Comparison of ENCODE assay signal across 27 cellular contexts in genomic region chr9:109085510-109085909, GRCh38. TPM values are rescaled to one million over a fixed set of nuclear protein-coding genes. Genes with fewer than 3 reads are reported as not detected.
A peak's percentile ranks its signal among the peaks of the same experiment; 100 is the strongest.
DNase-seq lines count a peak whose midpoint lies in the region; ATAC-seq and TF ChIP-seq lines count a peak whose summit lies in the region.
"Had no signal": no experiment of that assay in that cellular context is flagged by ENCODE, and none has a peak within 500 bp of the region (broad histone marks: within the 10 kb centered on the region; RNA-seq: fewer than 3 reads in every experiment).

No MANE protein-coding gene starts in this region.

- peaks cover 3% of the 10 kb centered on the region; the same call in 1 of the 2 replicates for H3K79me2 ChIP-seq in OCI-LY7 (ENCODE audit: insufficient read depth, low read depth, low read length)

- H3K9me2 ChIP-seq in OCI-LY7 (ENCODE audit: insufficient read depth, low read length) = no peaks in the 10 kb centered on the region

- CTCF ChIA-PET in OCI-LY7 (lab: Charles Lee; ENCODE audit: unreplicated experiment) = no interaction called here
- CTCF ChIA-PET in CD4-positive, alpha-beta T cell (lab: Charles Lee) = no interaction called here

- H3K27ac ChIP-seq in OCI-LY7 (ENCODE audit: low read depth, low read length, poor library complexity, severe bottlenecking) = no peak overlapping the region
- H3K27ac ChIP-seq in CD4-positive, alpha-beta T cell (ENCODE audit: low read depth, low read length) = no peak overlapping the region
- H3K27ac ChIP-seq: A549, SJSA1 had no signal

- no peaks in the 10 kb centered on the region for H3K9me3 ChIP-seq in OCI-LY7 (ENCODE audit: low read length)
- H3K9me3 ChIP-seq in CD4-positive, alpha-beta T cell (ENCODE audit: control insufficient read depth, low read length) = no peaks in the 10 kb centered on the region
- H3K9me3 ChIP-seq: A549, MG63, SJSA1 had no signal

- no peaks in the 10 kb centered on the region for H3K27me3 ChIP-seq in CD4-positive, alpha-beta T cell (ENCODE audit: control insufficient read depth, insufficient read depth, low read length)
- H3K27me3 ChIP-seq: MG63, SJSA1 had no signal

- TF ChIP-seq CTCF in OCI-LY7 (conservative IDR thresholded peaks at IDR 0.05; ENCODE audit: low read length) (no peak), neural crest cell (conservative IDR thresholded peaks at IDR 0.05) (no peak)
- no peak for TF ChIP-seq CTCF in CD4-positive, alpha-beta T cell (IDR thresholded peaks at IDR 0.05)

- intact Hi-C loops in OCI-LY7 (cut with micrococcal nuclease; ENCODE audit: unreplicated experiment) = no loop called here
- intact Hi-C loops in CD4-positive, alpha-beta T cell (cut with DNase I, micrococcal nuclease) = loop anchor here in 1 of 2 experiments (5.0 kb wide), 1 partner anchor 38 kb away; no protein-coding TSS in a partner anchor

- peaks cover 11% of the 10 kb centered on the region for H4K20me1 ChIP-seq in OCI-LY7 (ENCODE audit: insufficient read depth, low read length)

- H3K4me2 ChIP-seq in OCI-LY7 (ENCODE audit: low read length) = no peak overlapping the region
- H3K4me2 ChIP-seq: A549, GM23338 had no signal

- TSS peak; percentile 3 for BruUV-seq in OCI-LY7 (replicated peaks; lab: Mats Ljungman, UMichigan)

- H3K4me3 Mint-ChIP-seq in neural crest cell = no peak overlapping the region
- no peak overlapping the region for H3K4me3 Mint-ChIP-seq in CD4-positive, alpha-beta T cell
- H3K4me3 Mint-ChIP-seq: CD8-positive, alpha-beta memory T cell; GM23338; H9 had no signal

- DNase-seq in OCI-LY7 (ENCODE audit: low spot score) (no peak), neural crest cell (ENCODE audit: low read depth, low spot score) (no peak), Ammon's horn (ENCODE audit: low spot score) (no peak)
- no peak for DNase-seq in CD4-positive, alpha-beta T cell
- no peak for DNase-seq in effector CD4-positive, alpha-beta T cell
- DNase-seq: AML-193; C1 segment of cervical spinal cord; Calu3; CD8-positive, alpha-beta memory T cell; DND-41; H9; KG1; MG63; NCI-H1105 treated with DMSO at 0.1 percent for 48 hours; NCI-H146; NCI-H2029; NCI-H446; NCI-H524 treated with DMSO at 0.1 percent for 48 hours; NCI-H774; NK-92 treated with Interleukin-12 subunit alpha and Interleukin-12 subunit beta, amount 100 ng/mL, for 24 hours; Right ventricle myocardium superior; RPMI8226 had no signal

- POLR2A ChIA-PET in OCI-LY7 (lab: Charles Lee) = interaction anchor here (0.7 kb wide), 1 partner anchor 798 kb away, joined by 3 read pairs; no protein-coding TSS in a partner anchor
- POLR2A ChIA-PET in CD4-positive, alpha-beta T cell (lab: Charles Lee) = no interaction called here

- H3K27ac Mint-ChIP-seq in neural crest cell (ENCODE audit: unreplicated experiment) = peak overlapping the region; percentile 6
- no peak overlapping the region for H3K27ac Mint-ChIP-seq in CD4-positive, alpha-beta T cell
- H3K27ac Mint-ChIP-seq: GM23338 had no signal

- peaks cover 9% of the 10 kb centered on the region for H3K36me3 Mint-ChIP-seq in neural crest cell (ENCODE audit: low read depth)
- peaks cover 94% of the 10 kb centered on the region for H3K36me3 Mint-ChIP-seq in CD4-positive, alpha-beta T cell (ENCODE audit: low read depth)

- H3K27me3 Mint-ChIP-seq in neural crest cell (ENCODE audit: low read depth) = no peaks in the 10 kb centered on the region
- H3K27me3 Mint-ChIP-seq in CD4-positive, alpha-beta T cell = no peaks in the 10 kb centered on the region
- H3K27me3 Mint-ChIP-seq: CD8-positive, alpha-beta memory T cell had no signal

- no peak overlapping the region for H3K4me3 ChIP-seq in OCI-LY7 (ENCODE audit: low read depth, low read length, poor library complexity, severe bottlenecking)
- H3K4me3 ChIP-seq: A549, GM23338, MG63, SJSA1 had no signal

- peaks cover 4% of the 10 kb centered on the region for H3K4me1 Mint-ChIP-seq in neural crest cell
- H3K4me1 Mint-ChIP-seq in CD4-positive, alpha-beta T cell (ENCODE audit: low read depth) = peaks cover 22% of the 10 kb centered on the region
- H3K4me1 Mint-ChIP-seq: GM23338, H9 had no signal

- no peaks in the 10 kb centered on the region for H3K9me3 Mint-ChIP-seq in neural crest cell
- H3K9me3 Mint-ChIP-seq in CD4-positive, alpha-beta T cell = no peaks in the 10 kb centered on the region
- H3K9me3 Mint-ChIP-seq: CD8-positive, alpha-beta memory T cell; GM23338; H9 had no signal

- peak; percentile 91 for ATAC-seq in esophagus mucosa
- ATAC-seq in CD4-positive, alpha-beta T cell (ENCODE audit: poor library complexity) = no peak
- no peak for ATAC-seq in SK-N-SH treated with all-trans-retinoic acid at 6 μM for 48 hours
- ATAC-seq: GM23338 had no signal

- H2AFZ ChIP-seq in OCI-LY7 (ENCODE audit: low read length) = no peak overlapping the region
- H2AFZ ChIP-seq: GM23338 had no signal

- no peaks in the 10 kb centered on the region for H3K4me1 ChIP-seq in OCI-LY7 (ENCODE audit: insufficient read depth, low read length, poor library complexity, severe bottlenecking)
- H3K4me1 ChIP-seq: SJSA1 had no signal

- peaks cover 95% of the 10 kb centered on the region for H3K36me3 ChIP-seq in OCI-LY7 (ENCODE audit: insufficient read depth, low read length)

TF ChIP-seq in SK-N-SH treated with all-trans-retinoic acid at 6 μM for 48 hours, 23 proteins besides CTCF, POLR2A, EP300 and RAD21:
- TF ChIP-seq RARB (CRISPR knock-in tag; IDR thresholded peaks at IDR 0.05) (no peak), CSDC2 (CRISPR knock-in tag; IDR thresholded peaks at IDR 0.05) (no peak)
TF ChIP-seq in SK-N-SH treated with all-trans-retinoic acid at 6 μM for 48 hours: peak in this region for 0.

RNA-seq across cellular contexts. Expression of gene TMEM245, which starts 34.2 kb away (rescaled TPM):
- total RNA-seq in OCI-LY7 (2014; rRNA removed; shearing (Covaris generic)) = 19.4 and 22.0 TPM in 2 replicates
- total RNA-seq in OCI-LY7 (2022) = 36.1 and 40.8 TPM in 2 replicates
- total RNA-seq in esophagus mucosa = 13.8 TPM
- 38.7 and 42.7 TPM in 2 replicates for total RNA-seq in neural crest cell
- 10 to 100 TPM; 22.6 to 24.4 TPM for total RNA-seq in CD4-positive, alpha-beta T cell
